Comparison of ENCODE assay signal across 8 cellular contexts in the genomic region with DNA sequence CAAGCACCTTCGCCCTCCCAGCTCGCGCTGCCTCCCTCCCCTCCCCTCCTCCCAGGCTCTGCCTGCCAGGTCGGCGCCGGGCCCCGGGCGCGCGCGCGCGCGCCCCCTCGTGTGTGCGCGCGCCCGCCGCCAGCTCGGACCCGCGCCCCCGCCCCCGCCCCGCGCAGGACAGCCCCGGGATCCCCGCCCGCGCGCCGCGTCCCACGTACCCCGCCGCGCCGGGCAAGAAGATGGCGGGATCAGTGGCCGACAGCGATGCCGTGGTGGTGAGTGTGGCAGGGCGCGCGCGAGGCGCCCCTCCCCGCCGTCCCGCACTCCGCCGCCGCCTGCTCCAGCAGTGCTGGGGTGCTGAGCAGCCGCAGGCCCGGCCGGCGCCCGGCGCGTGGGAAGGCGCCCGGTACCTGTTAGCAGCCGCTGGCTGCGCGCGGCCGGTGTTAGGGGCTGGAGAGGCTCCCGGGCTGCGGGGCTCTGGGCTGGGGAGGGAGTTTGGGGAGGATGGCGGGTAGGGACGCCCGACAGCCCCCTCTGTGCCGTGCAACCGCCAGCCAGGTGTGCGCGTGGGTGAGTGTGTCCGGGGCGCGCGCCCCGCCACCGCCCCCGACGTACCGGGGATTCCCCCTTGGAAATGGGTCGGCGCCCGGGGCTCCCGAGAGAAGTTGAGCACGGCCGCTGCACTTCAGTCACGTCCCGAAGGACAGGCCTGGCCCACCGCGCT. TPM values are rescaled to one million over a fixed set of nuclear protein-coding genes. Genes with fewer than 3 reads are reported as not detected.
DNase-seq lines count a peak whose midpoint lies in the region; ATAC-seq and TF ChIP-seq lines count a peak whose summit lies in the region.

No MANE protein-coding gene starts in this region.

- no peak overlapping the region for H3K27ac Mint-ChIP-seq in activated CD4-positive, alpha-beta T cell treated with anti-CD3 and anti-CD28 coated beads, Interleukin-2, amount 10 ng/mL, durations not matched to agents 24 days and 14 days

- H3K4me3 ChIP-seq in GM08714 (ENCODE audit: low read length) (peak overlapping the region; percentile 92), LNCaP clone FGC (ENCODE audit: low read depth, low read length) (peak overlapping the region; percentile 66)

- H3K9me3 Mint-ChIP-seq in activated CD4-positive, alpha-beta T cell treated with anti-CD3 and anti-CD28 coated beads, Interleukin-2, amount 10 ng/mL, durations not matched to agents 24 days and 14 days: no peaks in the 10 kb centered on the region

- peaks cover 6% of the 10 kb centered on the region for H3K4me1 Mint-ChIP-seq in activated CD4-positive, alpha-beta T cell treated with anti-CD3 and anti-CD28 coated beads, Interleukin-2, amount 10 ng/mL, durations not matched to agents 24 days and 14 days

- no peaks in the 10 kb centered on the region for H3K36me3 Mint-ChIP-seq in activated CD4-positive, alpha-beta T cell treated with anti-CD3 and anti-CD28 coated beads, Interleukin-2, amount 10 ng/mL, durations not matched to agents 24 days and 14 days (ENCODE audit: low read depth)

- DNase-seq in LNCaP clone FGC (ENCODE audit: low read depth): no peak
- DNase-seq in activated CD4-positive, alpha-beta T cell treated with anti-CD3 and anti-CD28 coated beads, Interleukin-2, amount 10 ng/mL, durations not matched to agents 24 days and 14 days: peak; percentile 84
- DNase-seq in left colon: peak; percentile 46 to 66
- DNase-seq in stimulated activated CD4-positive, alpha-beta T cell treated with anti-CD3 and anti-CD28 coated beads, Interleukin-1b, Interleukin-23, amount 100 ng/mL, for 4 hours (ENCODE audit: low read depth in 2 of 2): peak; percentile 28 to 45
- DNase-seq in DMS153 (lab: John Stamatoyannopoulos, UW): no peak

- no peak for TF ChIP-seq CTCF in LNCaP clone FGC (IDR thresholded peaks at IDR 0.05; ENCODE audit: control insufficient read depth, extremely low read depth, insufficient read depth)

- H3K27ac ChIP-seq in cingulate gyrus (ENCODE audit: low read depth, low read length): peak overlapping the region; percentile 66

- intact Hi-C loops in activated CD4-positive, alpha-beta T cell treated with anti-CD3 and anti-CD28 coated beads, Interleukin-2, amount 10 ng/mL, durations not matched to agents 24 days and 14 days (cut with micrococcal nuclease): no loop called here
- intact Hi-C loops in left colon (cut with DNase I, micrococcal nuclease): no loop called here

- ATAC-seq in GM21786 (IDR thresholded peaks at IDR 0.05; ENCODE audit: unreplicated experiment): peak; percentile 56
- peak; percentile 60 for ATAC-seq in left colon

- peak overlapping the region; percentile 80 for H3K4me3 Mint-ChIP-seq in activated CD4-positive, alpha-beta T cell treated with anti-CD3 and anti-CD28 coated beads, Interleukin-2, amount 10 ng/mL, durations not matched to agents 24 days and 14 days

- H3K27me3 Mint-ChIP-seq in activated CD4-positive, alpha-beta T cell treated with anti-CD3 and anti-CD28 coated beads, Interleukin-2, amount 10 ng/mL, durations not matched to agents 24 days and 14 days: peaks cover 37% of the 10 kb centered on the region

RNA-seq across cellular contexts. Expression of a gene that starts 0.5 kb away (rescaled TPM):
- total RNA-seq in activated CD4-positive, alpha-beta T cell treated with anti-CD3 and anti-CD28 coated beads, Interleukin-2, amount 10 ng/mL, durations not matched to agents 24 days and 14 days: 1.4 and 2.8 TPM in 2 replicates
- 10 to 100 TPM; 43.6 to 45.5 TPM for total RNA-seq in left colon

Comparison
In these comparisons a context has a peak if more than half of its experiments do, and no peak if none do; other contexts are left out.
1. DNase-seq: peak in activated CD4-positive, alpha-beta T cell treated with anti-CD3 and anti-CD28 coated beads, Interleukin-2, amount 10 ng/mL, durations not matched to agents 24 days and 14 days (single experiment), left colon (2 of 2) and stimulated activated CD4-positive, alpha-beta T cell treated with anti-CD3 and anti-CD28 coated beads, Interleukin-1b, Interleukin-23, amount 100 ng/mL, for 4 hours (2 of 2); none in LNCaP clone FGC (single experiment) and DMS153 (single experiment).
2. RNA of a gene that starts 0.5 kb away (total RNA-seq): 43.6 to 45.5 TPM in left colon; 1.4 to 2.8 TPM in activated CD4-positive, alpha-beta T cell treated with anti-CD3 and anti-CD28 coated beads, Interleukin-2, amount 10 ng/mL, durations not matched to agents 24 days and 14 days; every median in the first group is over 10 times any median in the second.